27 cellular contexts compared by ENCODE assay signal in genomic region chr3:23356923-23357322, GRCh38.
"Had no signal": no experiment of that assay in that cellular context is flagged by ENCODE, and none has a peak within 500 bp of the region (broad histone marks: within the 10 kb centered on the region; RNA-seq: fewer than 3 reads in every experiment).

No MANE protein-coding gene starts in this region.

- H3K4me3 Mint-ChIP-seq: stimulated activated effector memory CD8-positive, alpha-beta T cell treated with anti-CD3 and anti-CD28 coated beads, Interleukin-12 subunit alpha, Interleukin-12 subunit beta, amount 100 ng/mL, for 72 hours; stimulated activated memory B cell treated with anti-CD40 and anti-IgM and Interleukin-4, amounts not matched to agents 10 μg/mL and 1 μg/mL and 100 μg/mL, for 72 hours; stimulated activated naive B cell treated with anti-CD40 and anti-IgM and Interleukin-4, amounts not matched to agents 10 μg/mL and 1 μg/mL and 100 μg/mL, for 72 hours; stimulated activated naive CD8-positive, alpha-beta T cell treated with anti-CD3 and anti-CD28 coated beads, Interleukin-15, amount 100 ng/mL, for 72 hours; stimulated activated naive CD8-positive, alpha-beta T cell treated with anti-CD3 and anti-CD28 coated beads, Interleukin-15, Interleukin-2, amounts not matched to agents 100 ng/mL and 50 ng/mL, for 24 hours; type B pancreatic cell had no signal

- H3K27ac Mint-ChIP-seq: stimulated activated effector memory CD8-positive, alpha-beta T cell treated with anti-CD3 and anti-CD28 coated beads, Interleukin-12 subunit alpha, Interleukin-12 subunit beta, amount 100 ng/mL, for 72 hours; stimulated activated memory B cell treated with anti-CD40 and anti-IgM and Interleukin-4, amounts not matched to agents 10 μg/mL and 1 μg/mL and 100 μg/mL, for 72 hours; stimulated activated naive B cell treated with anti-CD40 and anti-IgM and Interleukin-4, amounts not matched to agents 10 μg/mL and 1 μg/mL and 100 μg/mL, for 72 hours; stimulated activated naive CD8-positive, alpha-beta T cell treated with anti-CD3 and anti-CD28 coated beads, Interleukin-15, amount 100 ng/mL, for 72 hours; stimulated activated naive CD8-positive, alpha-beta T cell treated with anti-CD3 and anti-CD28 coated beads, Interleukin-15, Interleukin-2, amounts not matched to agents 100 ng/mL and 50 ng/mL, for 24 hours; type B pancreatic cell had no signal

- H3K27ac ChIP-seq: stomach, suprapubic skin, testis, thoracic aorta, thyroid gland, tibial nerve, transverse colon, upper lobe of left lung, upper lobe of right lung, uterus, vagina had no signal

- H3K4me3 ChIP-seq: stomach, suprapubic skin, testis, thoracic aorta, thyroid gland, tibial nerve, transverse colon, upper lobe of left lung, upper lobe of right lung, uterus, vagina had no signal

- H3K4me1 Mint-ChIP-seq: stimulated activated effector memory CD8-positive, alpha-beta T cell treated with anti-CD3 and anti-CD28 coated beads, Interleukin-12 subunit alpha, Interleukin-12 subunit beta, amount 100 ng/mL, for 72 hours; stimulated activated memory B cell treated with anti-CD40 and anti-IgM and Interleukin-4, amounts not matched to agents 10 μg/mL and 1 μg/mL and 100 μg/mL, for 72 hours; stimulated activated naive CD8-positive, alpha-beta T cell treated with anti-CD3 and anti-CD28 coated beads, Interleukin-15, amount 100 ng/mL, for 72 hours had no signal

- H3K27me3 ChIP-seq: stomach, suprapubic skin, testis, thyroid gland, tibial nerve, transverse colon, upper lobe of left lung, upper lobe of right lung, uterus, vagina had no signal

- DNase-seq: stimulated activated CD4-positive, alpha-beta T cell treated with anti-CD3 and anti-CD28 coated beads, Interleukin-2, amount 100 ng/mL, for 48 hours; stimulated activated CD4-positive, alpha-beta T cell treated with anti-CD3 and anti-CD28 coated beads, Interleukin-4, amount 100 ng/mL, for 1 hour; stimulated activated CD4-positive, alpha-beta T cell treated with anti-CD3 and anti-CD28 coated beads, Interleukin-4, amount 100 ng/mL, for 24 hours; stimulated activated CD4-positive, alpha-beta T cell treated with anti-CD3 and anti-CD28 coated beads, Interleukin-4, amount 100 ng/mL, for 4 hours; stimulated activated CD8-positive, alpha-beta memory T cell treated with anti-CD3 and anti-CD28 coated beads, Interleukin-4, amount 100 ng/mL, for 48 hours; stimulated activated naive B cell treated with anti-CD40 and anti-IgM and Interleukin-4, amounts not matched to agents 10 μg/mL and 1 μg/mL and 100 μg/mL, for 72 hours; stimulated activated naive CD4-positive, alpha-beta T cell; stimulated activated naive CD4-positive, alpha-beta T cell treated with Interleukin-2 at 50 U/mL for 16 hours; stimulated activated naive CD8-positive, alpha-beta T cell treated with anti-CD3 and anti-CD28 coated beads, Interleukin-15, amount 100 ng/mL, for 72 hours; stimulated activated naive CD8-positive, alpha-beta T cell treated with anti-CD3 and anti-CD28 coated beads, Interleukin-15, Interleukin-2, amounts not matched to agents 100 U/mL and 50 U/mL, for 24 hours; stomach; substantia nigra; testis; thyroid gland; transverse colon; trophoblast cell; upper lobe of left lung; upper lobe of right lung; uterus had no signal

- H3K9me3 ChIP-seq: stomach, suprapubic skin, testis, thoracic aorta, thyroid gland, tibial nerve, transverse colon, upper lobe of left lung, upper lobe of right lung, uterus, vagina had no signal

- H3K36me3 Mint-ChIP-seq: stimulated activated effector memory CD8-positive, alpha-beta T cell treated with anti-CD3 and anti-CD28 coated beads, Interleukin-12 subunit alpha, Interleukin-12 subunit beta, amount 100 ng/mL, for 72 hours; stimulated activated memory B cell treated with anti-CD40 and anti-IgM and Interleukin-4, amounts not matched to agents 10 μg/mL and 1 μg/mL and 100 μg/mL, for 72 hours; type B pancreatic cell had no signal

- H3K4me1 ChIP-seq: stomach, suprapubic skin, testis, thyroid gland, transverse colon, upper lobe of left lung, upper lobe of right lung, uterus, vagina had no signal

- H3K9me3 Mint-ChIP-seq: type B pancreatic cell had no signal

- H3K36me3 ChIP-seq: stomach, suprapubic skin, thoracic aorta, thyroid gland, tibial nerve, transverse colon, upper lobe of left lung, upper lobe of right lung, uterus, vagina had no signal

- H3K27me3 Mint-ChIP-seq: stimulated activated memory B cell treated with anti-CD40 and anti-IgM and Interleukin-4, amounts not matched to agents 10 μg/mL and 1 μg/mL and 100 μg/mL, for 72 hours; stimulated activated naive B cell treated with anti-CD40 and anti-IgM and Interleukin-4, amounts not matched to agents 10 μg/mL and 1 μg/mL and 100 μg/mL, for 72 hours; stimulated activated naive CD8-positive, alpha-beta T cell treated with anti-CD3 and anti-CD28 coated beads, Interleukin-15, amount 100 ng/mL, for 72 hours; stimulated activated naive CD8-positive, alpha-beta T cell treated with anti-CD3 and anti-CD28 coated beads, Interleukin-15, Interleukin-2, amounts not matched to agents 100 ng/mL and 50 ng/mL, for 24 hours; type B pancreatic cell had no signal

- ATAC-seq: stimulated activated effector memory CD8-positive, alpha-beta T cell treated with anti-CD3 and anti-CD28 coated beads, Interleukin-12 subunit alpha, Interleukin-12 subunit beta, amount 100 ng/mL, for 72 hours; stimulated activated memory B cell treated with anti-CD40 and anti-IgM and Interleukin-4, amounts not matched to agents 10 μg/mL and 1 μg/mL and 100 μg/mL, for 72 hours; stimulated activated naive B cell treated with anti-CD40 and anti-IgM and Interleukin-4, amounts not matched to agents 10 μg/mL and 1 μg/mL and 100 μg/mL, for 72 hours; stimulated activated naive CD8-positive, alpha-beta T cell treated with anti-CD3 and anti-CD28 coated beads, Interleukin-15, amount 100 ng/mL, for 72 hours; stimulated activated naive CD8-positive, alpha-beta T cell treated with anti-CD3 and anti-CD28 coated beads, Interleukin-15, Interleukin-2, amounts not matched to agents 100 U/mL and 50 U/mL, for 24 hours had no signal
